8 cellular contexts compared by ENCODE assay signal in genomic region chr12:48681738-48682532, GRCh38. TPM values are rescaled to one million over a fixed set of nuclear protein-coding genes. Genes with fewer than 3 reads are reported as not detected.
A peak's percentile ranks its signal among the peaks of the same experiment; 100 is the strongest.
DNase-seq lines count a peak whose midpoint lies in the region; ATAC-seq, FAIRE-seq and TF ChIP-seq lines count a peak whose summit lies in the region.

Gene KANSL2 (minus strand): TSS chr12:48682238. CDS start chr12:48681632, 606 bp downstream.

- peak; percentile 63 for FAIRE-seq in urothelium cell line (lab: Jason Lieb, UNC)

- no peaks in the 10 kb centered on the region for H3K27me3 ChIP-seq in psoas muscle (ENCODE audit: insufficient read depth in 3 of 3, low read length in 2 of 3)

- no peak for TF ChIP-seq CTCF in psoas muscle (IDR thresholded peaks at IDR 0.05)

- ATAC-seq in GM18499 (IDR thresholded peaks at IDR 0.05; ENCODE audit: insufficient read depth, unreplicated experiment): peak; percentile 98
- ATAC-seq in HG02943 (IDR thresholded peaks at IDR 0.05; ENCODE audit: low read depth, unreplicated experiment): peak; percentile 97
- ATAC-seq in left ventricle myocardium superior: peak; percentile 98
- peak; percentile 97 to 98 (median 98) for ATAC-seq in psoas muscle

- WGBS in psoas muscle, 3 donors: 0 to 1% (median 0%) methylated on average over 62 to 63 of the region's 63 CpGs

- DNase-seq in NCI-H187 treated with DMSO at 0.1 percent for 48 hours (lab: John Stamatoyannopoulos, UW) (peak; percentile 94), anterior cingulate cortex (lab: John Stamatoyannopoulos, UW) (peak; percentile 71 to 99 (median 97)), left ventricle myocardium superior (peak; percentile 97), psoas muscle (peak; percentile 98 to 99), urothelium cell line (ENCODE audit: low spot score) (peak; percentile 99)

- H3K4me1 ChIP-seq in psoas muscle: peaks cover 37% of the 10 kb centered on the region

- peak within 1 kb of the TSS; percentile 82 for H3K4me3 ChIP-seq in psoas muscle

- intact Hi-C loops in T-helper 2 cell treated with Interferon-gamma antibody and Interleukin-4, amounts not matched to agents 100 ng/mL and 5 ng/mL, for 36 hours (cut with micrococcal nuclease): loop anchor here (1.0 to 10.0 kb wide), 5 partner anchors 34 to 485 kb away; partner anchors contain the start of genes CCNT1, DDX23 and ZNF641
- intact Hi-C loops in left ventricle myocardium superior (cut with micrococcal nuclease): no loop called here
- intact Hi-C loops in psoas muscle (cut with DNase I): no loop called here

- peak within 1 kb of the TSS; percentile 90 for H3K27ac ChIP-seq in psoas muscle

- H3K9me3 ChIP-seq in psoas muscle: no peaks in the 10 kb centered on the region

- H3K36me3 ChIP-seq in psoas muscle (ENCODE audit: insufficient read depth in 1 of 2, low read depth in 1 of 2): peaks cover 2 to 34% of the 10 kb centered on the region in 2 donors

RNA-seq across cellular contexts. Expression of gene KANSL2, which starts in this region (rescaled TPM):
- total RNA-seq in T-helper 2 cell treated with Interferon-gamma antibody and Interleukin-4, amounts not matched to agents 100 ng/mL and 5 ng/mL, for 36 hours: 42.0 and 47.4 TPM in 2 replicates
- total RNA-seq in left ventricle myocardium superior: 22.4 TPM
- 10 to 100 TPM; 30.7 to 59.4 (median 33.4) TPM for total RNA-seq in psoas muscle
- 10 to 100 TPM; 34.1 to 88.1 (median 57.1) TPM for polyA plus RNA-seq in psoas muscle

Comparison
In these comparisons a context has a peak if more than half of its experiments do, and no peak if none do; other contexts are left out.
1. Peak in every context shown above with its lines: DNase-seq, ATAC-seq, H3K4me3 ChIP-seq and H3K27ac ChIP-seq.